Comparison of ENCODE assay signal across 8 cellular contexts in the genomic region with DNA sequence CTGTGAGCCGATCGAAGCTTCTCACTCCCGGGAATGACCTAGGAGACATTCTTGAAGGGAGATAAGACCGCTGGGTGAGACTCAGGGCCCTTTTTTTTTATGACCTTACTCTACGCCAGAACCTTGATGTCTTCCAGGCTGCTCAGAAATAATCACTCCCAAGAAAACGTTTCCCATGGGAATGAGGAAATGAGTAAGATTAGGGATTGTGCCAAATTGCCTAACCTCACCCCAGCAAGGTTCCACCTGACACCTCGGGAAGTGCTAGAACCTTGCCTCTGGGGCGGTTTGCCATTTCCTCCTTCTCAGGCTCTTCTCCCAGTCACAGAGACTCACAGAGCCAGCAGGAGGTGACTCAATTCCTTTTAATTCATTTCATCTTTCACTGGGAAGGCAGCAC. TPM values are rescaled to one million over a fixed set of nuclear protein-coding genes. Genes with fewer than 3 reads are reported as not detected.
DNase-seq lines count a peak whose midpoint lies in the region; FAIRE-seq and TF ChIP-seq lines count a peak whose summit lies in the region.

No MANE protein-coding gene starts in this region.

- no peak overlapping the region for H3K9ac ChIP-seq in kidney (ENCODE audit: low read length in 2 of 2)

- no peak overlapping the region for H3K4me3 ChIP-seq in astrocyte of the spinal cord (ENCODE audit: low read depth, low read length)
- no peak overlapping the region for H3K4me3 ChIP-seq in kidney (ENCODE audit: low read length in 2 of 2)

- in situ Hi-C loops in astrocyte of the spinal cord (cut with HindIII; ENCODE audit: low sequenced_read_pairs) = no loop called here

- no peaks in the 10 kb centered on the region for H3K36me3 ChIP-seq in kidney (ENCODE audit: control insufficient read depth in 1 of 2, insufficient read depth in 2 of 2, low read length in 2 of 2)

- FAIRE-seq in kidney (lab: Jason Lieb, UNC) = no peak

- intact Hi-C loops in kidney (cut with DNase I) = no loop called here

- peak; percentile 3 for DNase-seq in NCI-H2029 (lab: John Stamatoyannopoulos, UW)
- no peak for DNase-seq in NCI-H2029 treated with DMSO at 0.1 percent for 48 hours (lab: John Stamatoyannopoulos, UW)
- peak; percentile 46 for DNase-seq in astrocyte of the spinal cord (ENCODE audit: low read depth, low spot score)
- peak; percentile 78 for DNase-seq in kidney
- peak in 2 of 49 donors; percentile 12 to 32 for DNase-seq in substantia nigra (lab: John Stamatoyannopoulos, UW)
- DNase-seq in NCI-H1092 treated with DMSO at 0.1 percent for 48 hours (lab: John Stamatoyannopoulos, UW) = no peak
- no peak for DNase-seq in NCI-H1436 (lab: John Stamatoyannopoulos, UW)
- DNase-seq in NOMO-1 treated with dmso at 0.1 percent for 144 hours (lab: John Stamatoyannopoulos, UW; ENCODE audit: unreplicated experiment) = no peak

- H3K4me1 ChIP-seq in kidney (ENCODE audit: control insufficient read depth in 1 of 2, insufficient read depth in 1 of 2, low read depth in 1 of 2, low read length in 2 of 2) = peaks cover 7 to 9% of the 10 kb centered on the region in 2 donors

- TF ChIP-seq CTCF in astrocyte of the spinal cord (IDR thresholded peaks at IDR 0.05; ENCODE audit: low read depth, low read length) (no peak), kidney (IDR thresholded peaks at IDR 0.05; ENCODE audit: borderline replicate concordance, extremely low read depth, insufficient read depth) (no peak)

- no peaks in the 10 kb centered on the region for H3K9me3 ChIP-seq in kidney (ENCODE audit: control insufficient read depth in 1 of 2, low read length in 2 of 2)

- no peak overlapping the region for H3K27ac ChIP-seq in kidney (ENCODE audit: low read depth in 2 of 2, low read length in 2 of 2)
- peak overlapping the region; percentile 45 for H3K27ac ChIP-seq in substantia nigra (ENCODE audit: low read depth, low read length, poor library complexity, severe bottlenecking)

RNA-seq across cellular contexts. Expression of a gene that starts 2.3 kb away (rescaled TPM):
- total RNA-seq in kidney = 16.7 TPM
- 30.0 TPM for polyA plus RNA-seq in kidney (ENCODE audit: insufficient read depth, low read depth, low replicate concordance)

RNA-seq across cellular contexts. Expression of a gene that starts 57.6 kb away (rescaled TPM):
- total RNA-seq in kidney = 59.0 TPM
- 115 TPM for polyA plus RNA-seq in kidney (ENCODE audit: insufficient read depth, low read depth, low replicate concordance)

Comparison
In these comparisons a context has a peak if more than half of its experiments do, and no peak if none do; other contexts are left out.
1. DNase-seq: peak in NCI-H2029 (single experiment), astrocyte of the spinal cord (single experiment) and kidney (single experiment); none in NCI-H2029 treated with DMSO at 0.1 percent for 48 hours (single experiment), NCI-H1092 treated with DMSO at 0.1 percent for 48 hours (single experiment), NCI-H1436 (single experiment) and NOMO-1 treated with dmso at 0.1 percent for 144 hours (single experiment).